Comparison of ENCODE assay signal across 1 cellular context in genomic region chr17:4479982-4480751, GRCh38.
TF ChIP-seq lines count a peak whose summit lies in the region.

No MANE protein-coding gene starts in this region.

TF ChIP-seq in GM23338, 12 proteins besides CTCF, POLR2A, EP300 and RAD21 (continued from another document):
- TF ChIP-seq ETS1 (IDR thresholded peaks at IDR 0.05) = no peak
- no peak for TF ChIP-seq ZNF462 (CRISPR knock-in tag; IDR thresholded peaks at IDR 0.05)
- no peak for TF ChIP-seq POLR2AphosphoS5 (IDR thresholded peaks at IDR 0.05; ENCODE audit: low read depth)
